ENCODE assay signal across 26 cellular contexts in genomic region chr2:224253464-224253863, GRCh38.
"Had no signal": no experiment of that assay in that cellular context is flagged by ENCODE, and none has a peak within 500 bp of the region (broad histone marks: within the 10 kb centered on the region; RNA-seq: fewer than 3 reads in every experiment).

No MANE protein-coding gene starts in this region.

- H3K27me3 Mint-ChIP-seq: dendritic cell treated with granulocyte-macrophage colony-stimulating factor and Interleukin-4, amounts not matched to agents 40 ng/mL and 50 ng/mL, for 4 days had no signal

- FAIRE-seq: endometrium, islet of Langerhans, keratinocyte had no signal

- DNase-seq: colonic mucosa; cortex of kidney; effector CD8-positive, alpha-beta T cell; effector memory CD8-positive, alpha-beta T cell; endodermal cell; erythroblast; esophagus squamous epithelium; foreskin melanocyte; gastrocnemius medialis; glutamatergic neuron; head of caudate nucleus; heart right ventricle; hippocampal formation; left cardiac atrium; left lung; left ventricle myocardium superior; lower lobe of right lung; mesenchymal stem cell; mucosa of descending colon had no signal

- H3K36me3 ChIP-seq: colonic mucosa, esophagus squamous epithelium, gastrocnemius medialis, heart right ventricle, left lung, lower lobe of right lung had no signal

- H3K4me1 ChIP-seq: colonic mucosa, esophagus squamous epithelium, gastrocnemius medialis, heart right ventricle, left lung, lower lobe of right lung had no signal

- H3K27ac Mint-ChIP-seq: dendritic cell treated with granulocyte-macrophage colony-stimulating factor and Interleukin-4, amounts not matched to agents 40 ng/mL and 50 ng/mL, for 4 days; effector memory CD8-positive, alpha-beta T cell; endodermal cell had no signal

- H3K4me3 Mint-ChIP-seq: dendritic cell treated with granulocyte-macrophage colony-stimulating factor and Interleukin-4, amounts not matched to agents 40 ng/mL and 50 ng/mL, for 4 days; effector memory CD8-positive, alpha-beta T cell; endodermal cell; mesothelial cell of epicardium had no signal

- H3K36me3 Mint-ChIP-seq: mesothelial cell of epicardium had no signal

- H3K27ac ChIP-seq: colonic mucosa, epithelial cell of prostate, esophagus squamous epithelium, gastrocnemius medialis, heart right ventricle, left lung, lower lobe of right lung had no signal

- ATAC-seq: effector memory CD8-positive, alpha-beta T cell; esophagus mucosa; gastrocnemius medialis; heart right ventricle; left cardiac atrium; left lung; left ventricle myocardium superior; lower lobe of right lung; mucosa of descending colon had no signal

- H3K9me3 Mint-ChIP-seq: dendritic cell treated with granulocyte-macrophage colony-stimulating factor and Interleukin-4, amounts not matched to agents 40 ng/mL and 50 ng/mL, for 4 days; effector memory CD8-positive, alpha-beta T cell; endodermal cell had no signal

- H3K9me3 ChIP-seq: colonic mucosa, esophagus squamous epithelium, gastrocnemius medialis, heart right ventricle, left lung, lower lobe of right lung, mucosa of descending colon had no signal

- H3K4me3 ChIP-seq: colonic mucosa, esophagus squamous epithelium, gastrocnemius medialis, heart right ventricle, left lung, lower lobe of right lung, mucosa of descending colon had no signal

- H3K27me3 ChIP-seq: colonic mucosa, esophagus squamous epithelium, gastrocnemius medialis, heart right ventricle, left lung had no signal
